In the genomic region with DNA sequence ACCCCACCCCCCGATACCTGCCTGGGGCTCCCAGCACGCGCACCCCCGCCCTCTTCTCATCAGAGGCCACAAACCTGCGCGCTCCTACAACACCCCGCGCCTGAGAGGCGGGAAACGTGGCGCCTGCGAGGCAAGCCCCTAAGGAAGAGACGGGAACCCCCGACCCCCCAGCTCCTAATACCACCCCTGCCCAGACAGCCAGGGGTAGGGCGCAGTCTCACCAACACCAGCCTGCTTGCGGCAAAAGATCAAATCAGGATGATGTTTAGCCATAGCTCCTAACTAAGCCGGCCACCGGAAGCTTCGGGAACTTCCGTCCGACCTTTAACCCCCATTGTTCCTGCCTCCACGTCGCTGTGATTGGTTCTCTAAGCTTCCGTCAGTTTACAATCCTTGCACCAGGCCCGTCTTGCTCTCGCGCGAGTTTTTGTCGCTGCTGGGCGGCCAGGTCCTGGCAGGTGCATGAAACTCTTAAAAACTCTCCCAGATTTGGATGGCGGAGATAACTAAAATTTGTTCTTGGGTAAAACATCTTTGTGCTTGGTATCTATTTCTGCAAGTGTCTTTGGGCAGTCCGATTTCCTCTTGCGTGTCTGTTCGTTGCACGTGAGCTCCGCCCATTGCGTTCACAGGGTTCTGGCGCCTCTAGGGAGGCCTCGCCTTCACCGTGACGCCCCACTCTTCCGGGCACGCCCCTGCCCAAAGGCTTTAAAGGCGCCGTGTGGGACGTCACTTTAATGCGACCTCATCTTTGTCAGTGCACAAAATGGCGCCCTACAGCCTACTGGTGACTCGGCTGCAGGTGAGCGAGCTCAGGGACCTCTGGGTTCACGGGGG, we compare ENCODE assay signal across 8 cellular contexts. TPM values are rescaled to one million over a fixed set of nuclear protein-coding genes. Genes with fewer than 3 reads are reported as not detected.
DNase-seq lines count a peak whose midpoint lies in the region; ATAC-seq and TF ChIP-seq lines count a peak whose summit lies in the region.

A gene (plus strand): TSS at position 737 of the 837 bp plus-strand sequence. CDS start 30 bp downstream, at position 767.
A gene with protein sequence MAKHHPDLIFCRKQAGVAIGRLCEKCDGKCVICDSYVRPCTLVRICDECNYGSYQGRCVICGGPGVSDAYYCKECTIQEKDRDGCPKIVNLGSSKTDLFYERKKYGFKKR (minus strand): TSS at position 312 of the 837 bp plus-strand sequence. CDS start 39 bp downstream, at position 273.

- H3K9me3 Mint-ChIP-seq in activated naive CD4-positive, alpha-beta T cell treated with anti-CD3 and anti-CD28 coated beads, Interleukin-2, amount 50 U/mL, for 24 hours = no peaks in the 10 kb centered on the region

- TF ChIP-seq CTCF in GM06990 (IDR thresholded peaks at IDR 0.05; ENCODE audit: insufficient read depth, low read length, poor library complexity, severe bottlenecking) (no peak), suprapubic skin (IDR thresholded peaks at IDR 0.05) (no peak)

- TF ChIP-seq POLR2A in suprapubic skin (IDR thresholded peaks at IDR 0.05) = peak in 1 of 2 donors; percentile 73

- 1% methylated on average over 32 of the region's 51 CpGs for WGBS in suprapubic skin

- TF ChIP-seq EP300 in suprapubic skin (IDR thresholded peaks at IDR 0.05) = no peak

- peak within 1 kb of the TSS; percentile 96 for H3K27ac ChIP-seq in suprapubic skin

- H3K27me3 ChIP-seq in GM06990 (replicated peaks; ENCODE audit: control insufficient read depth, insufficient read depth, low read length) (no peaks in the 10 kb centered on the region), suprapubic skin (no peaks in the 10 kb centered on the region)

- peak within 1 kb of the TSS; percentile 91 for H3K4me3 ChIP-seq in GM06990 (replicated peaks; ENCODE audit: low read depth, low read length)
- H3K4me3 ChIP-seq in suprapubic skin = peak within 1 kb of the TSS; percentile 97

- H3K36me3 Mint-ChIP-seq in activated naive CD4-positive, alpha-beta T cell treated with anti-CD3 and anti-CD28 coated beads, Interleukin-2, amount 50 U/mL, for 24 hours = peaks cover 20% of the 10 kb centered on the region

- ATAC-seq in HG02588 (IDR thresholded peaks at IDR 0.05; ENCODE audit: unreplicated experiment) (peak; percentile 86), SK-N-SH treated with all-trans-retinoic acid at 6 μM for 48 hours (peak; percentile 97)

- H3K27me3 Mint-ChIP-seq in activated naive CD4-positive, alpha-beta T cell treated with anti-CD3 and anti-CD28 coated beads, Interleukin-2, amount 50 U/mL, for 24 hours = no peaks in the 10 kb centered on the region

- H3K4me1 Mint-ChIP-seq in activated naive CD4-positive, alpha-beta T cell treated with anti-CD3 and anti-CD28 coated beads, Interleukin-2, amount 50 U/mL, for 24 hours = peaks cover 56% of the 10 kb centered on the region

- no peaks in the 10 kb centered on the region for H3K9me3 ChIP-seq in suprapubic skin

- H3K27ac Mint-ChIP-seq in activated naive CD4-positive, alpha-beta T cell treated with anti-CD3 and anti-CD28 coated beads, Interleukin-2, amount 50 U/mL, for 24 hours = peak within 1 kb of the TSS; percentile 100

- DNase-seq in GM06990 (ENCODE audit: extremely low read depth, insufficient read length) = peak; percentile 94
- DNase-seq in NCI-H1092 (lab: John Stamatoyannopoulos, UW) = peak; percentile 97
- peak; percentile 98 for DNase-seq in globus pallidus (ENCODE audit: low spot score)
- peak; percentile 81 to 100 (median 97) for DNase-seq in nucleus accumbens (lab: John Stamatoyannopoulos, UW)
- DNase-seq in suprapubic skin (ENCODE audit: low spot score in 2 of 2) = peak; percentile 98

- peak within 1 kb of the TSS; percentile 93 for H3K4me3 Mint-ChIP-seq in activated naive CD4-positive, alpha-beta T cell treated with anti-CD3 and anti-CD28 coated beads, Interleukin-2, amount 50 U/mL, for 24 hours

- peaks cover 17% of the 10 kb centered on the region for H3K36me3 ChIP-seq in GM06990 (ENCODE audit: control insufficient read depth, insufficient read depth, low read length)
- peaks cover 43% of the 10 kb centered on the region for H3K36me3 ChIP-seq in suprapubic skin

- H3K4me1 ChIP-seq in suprapubic skin = peaks cover 43% of the 10 kb centered on the region

TF ChIP-seq in SK-N-SH treated with all-trans-retinoic acid at 6 μM for 48 hours, 23 proteins besides CTCF, POLR2A, EP300 and RAD21:
- TF ChIP-seq SNAI2 (CRISPR knock-in tag; IDR thresholded peaks at IDR 0.05) = no peak
- no peak for TF ChIP-seq TCF4 (CRISPR knock-in tag; IDR thresholded peaks at IDR 0.05; ENCODE audit: borderline replicate concordance)
- no peak for TF ChIP-seq CSDC2 (CRISPR knock-in tag; IDR thresholded peaks at IDR 0.05)
- TF ChIP-seq, protein P1, sequence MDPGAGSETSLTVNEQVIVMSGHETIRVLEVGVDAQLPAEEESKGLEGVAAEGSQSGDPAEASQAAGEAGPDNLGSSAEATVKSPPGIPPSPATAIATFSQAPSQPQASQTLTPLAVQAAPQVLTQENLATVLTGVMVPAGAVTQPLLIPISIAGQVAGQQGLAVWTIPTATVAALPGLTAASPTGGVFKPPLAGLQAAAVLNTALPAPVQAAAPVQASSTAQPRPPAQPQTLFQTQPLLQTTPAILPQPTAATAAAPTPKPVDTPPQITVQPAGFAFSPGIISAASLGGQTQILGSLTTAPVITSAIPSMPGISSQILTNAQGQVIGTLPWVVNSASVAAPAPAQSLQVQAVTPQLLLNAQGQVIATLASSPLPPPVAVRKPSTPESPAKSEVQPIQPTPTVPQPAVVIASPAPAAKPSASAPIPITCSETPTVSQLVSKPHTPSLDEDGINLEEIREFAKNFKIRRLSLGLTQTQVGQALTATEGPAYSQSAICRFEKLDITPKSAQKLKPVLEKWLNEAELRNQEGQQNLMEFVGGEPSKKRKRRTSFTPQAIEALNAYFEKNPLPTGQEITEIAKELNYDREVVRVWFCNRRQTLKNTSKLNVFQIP (CRISPR knock-in tag; IDR thresholded peaks at IDR 0.05; ENCODE audit: borderline replicate concordance, low read depth) = no peak
- no peak for TF ChIP-seq ESRRG (CRISPR knock-in tag; IDR thresholded peaks at IDR 0.05)
- TF ChIP-seq, protein P2, sequence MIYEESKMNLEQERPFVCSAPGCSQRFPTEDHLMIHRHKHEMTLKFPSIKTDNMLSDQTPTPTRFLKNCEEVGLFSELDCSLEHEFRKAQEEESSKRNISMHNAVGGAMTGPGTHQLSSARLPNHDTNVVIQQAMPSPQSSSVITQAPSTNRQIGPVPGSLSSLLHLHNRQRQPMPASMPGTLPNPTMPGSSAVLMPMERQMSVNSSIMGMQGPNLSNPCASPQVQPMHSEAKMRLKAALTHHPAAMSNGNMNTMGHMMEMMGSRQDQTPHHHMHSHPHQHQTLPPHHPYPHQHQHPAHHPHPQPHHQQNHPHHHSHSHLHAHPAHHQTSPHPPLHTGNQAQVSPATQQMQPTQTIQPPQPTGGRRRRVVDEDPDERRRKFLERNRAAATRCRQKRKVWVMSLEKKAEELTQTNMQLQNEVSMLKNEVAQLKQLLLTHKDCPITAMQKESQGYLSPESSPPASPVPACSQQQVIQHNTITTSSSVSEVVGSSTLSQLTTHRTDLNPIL (CRISPR knock-in tag; IDR thresholded peaks at IDR 0.05; ENCODE audit: low read depth) = no peak
- TF ChIP-seq, protein P3, sequence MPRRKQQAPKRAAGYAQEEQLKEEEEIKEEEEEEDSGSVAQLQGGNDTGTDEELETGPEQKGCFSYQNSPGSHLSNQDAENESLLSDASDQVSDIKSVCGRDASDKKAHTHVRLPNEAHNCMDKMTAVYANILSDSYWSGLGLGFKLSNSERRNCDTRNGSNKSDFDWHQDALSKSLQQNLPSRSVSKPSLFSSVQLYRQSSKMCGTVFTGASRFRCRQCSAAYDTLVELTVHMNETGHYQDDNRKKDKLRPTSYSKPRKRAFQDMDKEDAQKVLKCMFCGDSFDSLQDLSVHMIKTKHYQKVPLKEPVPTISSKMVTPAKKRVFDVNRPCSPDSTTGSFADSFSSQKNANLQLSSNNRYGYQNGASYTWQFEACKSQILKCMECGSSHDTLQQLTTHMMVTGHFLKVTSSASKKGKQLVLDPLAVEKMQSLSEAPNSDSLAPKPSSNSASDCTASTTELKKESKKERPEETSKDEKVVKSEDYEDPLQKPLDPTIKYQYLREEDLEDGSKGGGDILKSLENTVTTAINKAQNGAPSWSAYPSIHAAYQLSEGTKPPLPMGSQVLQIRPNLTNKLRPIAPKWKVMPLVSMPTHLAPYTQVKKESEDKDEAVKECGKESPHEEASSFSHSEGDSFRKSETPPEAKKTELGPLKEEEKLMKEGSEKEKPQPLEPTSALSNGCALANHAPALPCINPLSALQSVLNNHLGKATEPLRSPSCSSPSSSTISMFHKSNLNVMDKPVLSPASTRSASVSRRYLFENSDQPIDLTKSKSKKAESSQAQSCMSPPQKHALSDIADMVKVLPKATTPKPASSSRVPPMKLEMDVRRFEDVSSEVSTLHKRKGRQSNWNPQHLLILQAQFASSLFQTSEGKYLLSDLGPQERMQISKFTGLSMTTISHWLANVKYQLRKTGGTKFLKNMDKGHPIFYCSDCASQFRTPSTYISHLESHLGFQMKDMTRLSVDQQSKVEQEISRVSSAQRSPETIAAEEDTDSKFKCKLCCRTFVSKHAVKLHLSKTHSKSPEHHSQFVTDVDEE (CRISPR knock-in tag; IDR thresholded peaks at IDR 0.05) = no peak
- no peak for TF ChIP-seq PPARA (CRISPR knock-in tag; IDR thresholded peaks at IDR 0.05; ENCODE audit: borderline replicate concordance)
- no peak for TF ChIP-seq ISL1 (CRISPR knock-in tag; IDR thresholded peaks at IDR 0.05)
- no peak for TF ChIP-seq GLIS3 (CRISPR knock-in tag; IDR thresholded peaks at IDR 0.05)
- TF ChIP-seq BACH2 (CRISPR knock-in tag; IDR thresholded peaks at IDR 0.05; ENCODE audit: borderline replicate concordance) = no peak
- no peak for TF ChIP-seq OSR1 (CRISPR knock-in tag; IDR thresholded peaks at IDR 0.05)
- no peak for TF ChIP-seq TOX (CRISPR knock-in tag; IDR thresholded peaks at IDR 0.05; ENCODE audit: borderline replicate concordance)
- no peak for TF ChIP-seq ZNF70 (CRISPR knock-in tag; IDR thresholded peaks at IDR 0.05)
- TF ChIP-seq ARNTL (CRISPR knock-in tag; IDR thresholded peaks at IDR 0.05; ENCODE audit: borderline replicate concordance, low read depth) = no peak
- TF ChIP-seq ZFP3 (CRISPR knock-in tag; IDR thresholded peaks at IDR 0.05) = no peak

RNA-seq across cellular contexts. Expression of the first gene that starts in this region (rescaled TPM):
- 10 to 100 TPM; 67.4 to 81.9 (median 75.9) TPM for total RNA-seq in suprapubic skin

RNA-seq across cellular contexts. Expression of the second gene that starts in this region (rescaled TPM):
- total RNA-seq in suprapubic skin = 10 to 100 TPM; 26.7 to 47.1 (median 36.9) TPM

Comparison
In these comparisons a context has a peak if more than half of its experiments do, and no peak if none do; other contexts are left out.
1. Peak in every context shown above with its lines: DNase-seq, ATAC-seq, H3K4me3 ChIP-seq and H3K27ac ChIP-seq.